ENCODE assay signal across 14 cellular contexts in the genomic region with DNA sequence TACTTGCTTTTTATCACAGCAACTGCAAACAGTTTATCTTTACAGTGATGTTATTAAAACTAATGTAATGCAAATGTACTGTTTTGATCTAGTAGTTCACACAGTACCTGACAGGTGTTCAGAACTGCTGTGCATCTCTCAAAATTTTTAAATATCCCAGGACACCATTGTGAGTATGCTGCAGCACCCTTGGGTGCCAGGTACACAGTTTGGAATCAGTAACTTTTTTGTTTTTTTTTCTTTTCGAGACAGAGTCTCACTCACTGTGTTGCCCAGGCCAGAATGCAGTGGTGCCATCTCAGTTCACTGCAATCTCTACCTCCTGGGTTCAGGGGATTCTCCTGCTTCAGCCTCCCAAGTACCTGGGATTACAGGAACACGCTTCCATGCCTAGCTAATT. TPM values are rescaled to one million over a fixed set of nuclear protein-coding genes. Genes with fewer than 3 reads are reported as not detected.
DNase-seq lines count a peak whose midpoint lies in the region; ATAC-seq and TF ChIP-seq lines count a peak whose summit lies in the region.
"Had no signal": no experiment of that assay in that cellular context is flagged by ENCODE, and none has a peak within 500 bp of the region (broad histone marks: within the 10 kb centered on the region; RNA-seq: fewer than 3 reads in every experiment).

No MANE protein-coding gene starts in this region.

- no peaks in the 10 kb centered on the region for H3K36me3 Mint-ChIP-seq in HFFc6 (ENCODE audit: low read depth)
- H3K36me3 Mint-ChIP-seq in neural crest cell (ENCODE audit: low read depth) = peaks cover 4% of the 10 kb centered on the region

- H3K4ac ChIP-seq in mesendoderm (ENCODE audit: low read depth, low read length) = no peak overlapping the region

- no peak overlapping the region for H4K5ac ChIP-seq in mesendoderm (ENCODE audit: low read length)

- H3K9me3 Mint-ChIP-seq in HFFc6 (no peaks in the 10 kb centered on the region), neural crest cell (peaks cover 2% of the 10 kb centered on the region)

- TF ChIP-seq CTCF in DOHH2 (IDR thresholded peaks at IDR 0.05; ENCODE audit: low read depth, low read length, poor library complexity, severe bottlenecking) = no peak
- no peak for TF ChIP-seq CTCF in HFFc6 (IDR thresholded peaks at IDR 0.05)
- no peak for TF ChIP-seq CTCF in SU-DHL-6 (IDR thresholded peaks at IDR 0.05; ENCODE audit: insufficient read depth, low read length, poor library complexity, severe bottlenecking)
- no peak for TF ChIP-seq CTCF in neural crest cell (conservative IDR thresholded peaks at IDR 0.05)

- H2BK5ac ChIP-seq in mesendoderm (ENCODE audit: low read length) = no peak overlapping the region

- H3K4me3 ChIP-seq in DOHH2 (ENCODE audit: low read length) = peak overlapping the region; percentile 87
- no peak overlapping the region for H3K4me3 ChIP-seq in SU-DHL-6 (ENCODE audit: insufficient read depth, low read length, poor library complexity, severe bottlenecking)
- H3K4me3 ChIP-seq in mesendoderm (ENCODE audit: low read length) = no peak overlapping the region
- H3K4me3 ChIP-seq: A549 had no signal

- no peak overlapping the region for H4K8ac ChIP-seq in mesendoderm (ENCODE audit: low read depth, low read length)

- H3K79me2 ChIP-seq in DOHH2 (ENCODE audit: control insufficient read depth, low read length) = peaks cover 75% of the 10 kb centered on the region
- peaks cover 75% of the 10 kb centered on the region for H3K79me2 ChIP-seq in SU-DHL-6 (ENCODE audit: insufficient read depth, low read length)
- peaks cover 2% of the 10 kb centered on the region for H3K79me2 ChIP-seq in mesendoderm (ENCODE audit: control insufficient read depth, insufficient read depth, low read length)

- H2BK120ac ChIP-seq in mesendoderm (ENCODE audit: low read depth, low read length) = no peak overlapping the region

- H3K4me1 ChIP-seq in DOHH2 (ENCODE audit: control insufficient read depth, low read length) = peaks cover 66% of the 10 kb centered on the region
- no peaks in the 10 kb centered on the region for H3K4me1 ChIP-seq in mesendoderm (ENCODE audit: control insufficient read depth, low read depth, low read length)
- H3K4me1 ChIP-seq: BE2C had no signal

- DNase-seq in HFFc6 = no peak
- no peak for DNase-seq in neural crest cell (ENCODE audit: low read depth, low spot score)
- no peak for DNase-seq in Right ventricle myocardium superior
- no peak for DNase-seq in mesendoderm
- DNase-seq in stimulated activated CD4-positive, alpha-beta T cell treated with anti-CD3 and anti-CD28 coated beads, Interleukin-15, amount 100 ng/mL, for 24 hours = no peak
- DNase-seq: BE2C; CD4-positive, alpha-beta memory T cell; DMS79; GDM1; H7 had no signal

- H3K9ac ChIP-seq in SU-DHL-6 (ENCODE audit: low read length) (no peak overlapping the region; the same call in 1 of the 2 replicates), mesendoderm (ENCODE audit: low read length) (no peak overlapping the region)

- H2AFZ ChIP-seq in SU-DHL-6 (ENCODE audit: low read depth, low read length, severe bottlenecking) = no peak overlapping the region

- H3K79me1 ChIP-seq in mesendoderm (ENCODE audit: low read length) = peaks cover 8% of the 10 kb centered on the region

- H3K4me1 Mint-ChIP-seq in HFFc6 (ENCODE audit: low read depth) (peaks cover 35% of the 10 kb centered on the region), neural crest cell (peaks cover 20% of the 10 kb centered on the region)

- intact Hi-C loops in Right ventricle myocardium superior (cut with DNase I) = loop anchor here (10.0 kb wide), 1 partner anchor 82 kb away; no protein-coding TSS in a partner anchor

- H3K4me2 ChIP-seq in DOHH2 (ENCODE audit: low read length) (peak overlapping the region; percentile 46), SU-DHL-6 (ENCODE audit: low read depth, low read length, poor library complexity, severe bottlenecking) (peak overlapping the region; percentile 100), mesendoderm (ENCODE audit: low read length) (no peak overlapping the region)
- H3K4me2 ChIP-seq: A549 had no signal

- ATAC-seq in Right ventricle myocardium superior (ENCODE audit: poor library complexity) = no peak
- ATAC-seq: A549 had no signal

- H4K20me1 ChIP-seq in DOHH2 (ENCODE audit: control insufficient read depth, insufficient read depth, low read depth, low read length) (0 out of 2 replicates have a peak, but pooled peaks cover 5% of the 10 kb centered on the region), SU-DHL-6 (ENCODE audit: low read depth, low read length) (no peaks in the 10 kb centered on the region)

- H3K9me3 ChIP-seq in DOHH2 (ENCODE audit: control insufficient read depth, insufficient read depth, low read length) (no peaks in the 10 kb centered on the region), SU-DHL-6 (ENCODE audit: insufficient read depth, low read length) (no peaks in the 10 kb centered on the region; the same call in 1 of the 2 replicates)
- H3K9me3 ChIP-seq: A549, BE2C had no signal

- WGBS in mesendoderm (ENCODE audit: extremely low coverage, insufficient coverage, low lambda C conversion rate) = no CpG with 5 or more reads among the region's 2 CpGs

- H3K9me2 ChIP-seq in DOHH2 (replicated peaks; ENCODE audit: control insufficient read depth, low read length) (no peaks in the 10 kb centered on the region), SU-DHL-6 (replicated peaks; ENCODE audit: insufficient read depth, low read length) (no peaks in the 10 kb centered on the region)

- H3K27me3 Mint-ChIP-seq in HFFc6 (ENCODE audit: insufficient read depth) (peaks cover 3% of the 10 kb centered on the region; the same call in 1 of the 2 replicates), neural crest cell (ENCODE audit: low read depth) (peaks cover 6% of the 10 kb centered on the region)
- H3K27me3 Mint-ChIP-seq: CD4-positive, alpha-beta memory T cell had no signal

- no peak overlapping the region for H3K56ac ChIP-seq in mesendoderm (ENCODE audit: low read length)

- no peak overlapping the region for H3K23ac ChIP-seq in mesendoderm (ENCODE audit: low read length)

- H3K27me3 ChIP-seq in DOHH2 (ENCODE audit: control insufficient read depth, low read length) = no peaks in the 10 kb centered on the region
- H3K27me3 ChIP-seq in SU-DHL-6 (ENCODE audit: low read length) = no peaks in the 10 kb centered on the region
- no peaks in the 10 kb centered on the region for H3K27me3 ChIP-seq in mesendoderm (ENCODE audit: insufficient read depth, low read length, poor library complexity)
- H3K27me3 ChIP-seq: BE2C had no signal

- peaks cover 20% of the 10 kb centered on the region for H3F3A ChIP-seq in DOHH2 (ENCODE audit: control insufficient read depth, insufficient read depth)
- H3F3A ChIP-seq in SU-DHL-6 (ENCODE audit: insufficient read depth) = peaks cover 24% of the 10 kb centered on the region

- H3K27ac ChIP-seq in DOHH2 (ENCODE audit: low read depth, low read length) = 0 out of 2 replicates have a peak overlapping the region, but pooled peaks have one; percentile 18
- peak overlapping the region; percentile 7; the same call in 1 of the 2 replicates for H3K27ac ChIP-seq in SU-DHL-6 (ENCODE audit: low read depth, low read length)
- H3K27ac ChIP-seq in mesendoderm (ENCODE audit: low read depth, low read length) = no peak overlapping the region
- H3K27ac ChIP-seq: A549, C4-2B had no signal

- H3K27ac Mint-ChIP-seq in HFFc6 (peak overlapping the region; percentile 64), neural crest cell (ENCODE audit: unreplicated experiment) (no peak overlapping the region)

- H3K4me3 Mint-ChIP-seq in HFFc6 (no peak overlapping the region), neural crest cell (peak overlapping the region; percentile 61)
- H3K4me3 Mint-ChIP-seq: CD4-positive, alpha-beta memory T cell had no signal

- H2BK15ac ChIP-seq in mesendoderm (replicated peaks; ENCODE audit: low read depth) = no peak overlapping the region

- H3K18ac ChIP-seq in mesendoderm (ENCODE audit: low read length) = no peak overlapping the region

- no peak overlapping the region for H2AK5ac ChIP-seq in mesendoderm (ENCODE audit: low read length)

- H3K36me3 ChIP-seq in DOHH2 (ENCODE audit: control insufficient read depth, low read length) (peaks cover 37% of the 10 kb centered on the region), SU-DHL-6 (ENCODE audit: low read length) (peaks cover 8% of the 10 kb centered on the region), mesendoderm (ENCODE audit: control insufficient read depth, insufficient read depth, low read length) (no peaks in the 10 kb centered on the region)
- H3K36me3 ChIP-seq: BE2C had no signal

RNA-seq across cellular contexts. Expression of gene KNL1, which starts 3.0 kb away (rescaled TPM):
- total RNA-seq in HFFc6 (2021; fragmentation: NEBNext Ultra II Directional; extraction: Animal tissue kit (Norgen Biotek cat#: 25700)) = 10 to 100 TPM in 5 of 6 experiments, 1 to 10 TPM in 1; 8.9 to 26.8 (median 20.0) TPM
- 33.4 and 35.3 TPM in 2 replicates for total RNA-seq in neural crest cell
- total RNA-seq in Right ventricle myocardium superior = 0.51 TPM
- 11.4 TPM for polyA plus RNA-seq in mesendoderm (2013, experiment 1 of 2)
- polyA plus RNA-seq in mesendoderm (2013, experiment 2 of 2) = 10.9 TPM

RNA-seq across cellular contexts. Expression of gene RPUSD2, which starts 27.9 kb away (rescaled TPM):
- 10 to 100 TPM; 10.3 to 13.7 (median 11.9) TPM for total RNA-seq in HFFc6 (2021; fragmentation: NEBNext Ultra II Directional; extraction: Animal tissue kit (Norgen Biotek cat#: 25700))
- 16.0 and 16.9 TPM in 2 replicates for total RNA-seq in neural crest cell
- total RNA-seq in Right ventricle myocardium superior = 10.1 TPM
- polyA plus RNA-seq in mesendoderm (2013, experiment 1 of 2) = 14.7 TPM
- 14.1 TPM for polyA plus RNA-seq in mesendoderm (2013, experiment 2 of 2)

RNA-seq across cellular contexts. Expression of gene CCDC32, which starts 32.2 kb away (rescaled TPM):
- 10 to 100 TPM; 17.6 to 21.4 (median 20.5) TPM for total RNA-seq in HFFc6 (2021; fragmentation: NEBNext Ultra II Directional; extraction: Animal tissue kit (Norgen Biotek cat#: 25700))
- 19.2 and 19.9 TPM in 2 replicates for total RNA-seq in neural crest cell
- total RNA-seq in Right ventricle myocardium superior = 16.5 TPM
- 9.6 TPM for polyA plus RNA-seq in mesendoderm (2013, experiment 1 of 2)
- 8.9 TPM for polyA plus RNA-seq in mesendoderm (2013, experiment 2 of 2)
